In the genomic region with DNA sequence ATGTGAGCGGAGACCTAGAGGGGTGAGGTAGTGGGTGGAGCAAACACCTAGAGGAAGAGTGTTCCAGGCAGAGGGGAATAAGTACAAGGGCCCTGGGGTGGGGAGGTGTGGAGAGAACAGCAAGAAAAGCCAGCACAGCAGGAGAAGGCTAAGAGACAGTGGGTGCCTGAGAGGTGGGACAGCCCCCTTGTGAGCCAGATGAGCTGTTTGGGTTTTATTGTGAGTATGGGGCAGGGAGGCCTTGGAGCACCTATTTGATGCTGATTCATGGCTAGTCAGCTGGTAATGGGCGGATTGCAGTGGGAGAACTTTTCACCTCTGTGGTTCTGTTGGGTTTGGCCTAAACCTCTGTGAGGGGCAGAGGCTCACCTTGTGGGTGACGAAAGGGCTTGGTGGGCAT, we compare ENCODE assay signal across 20 cellular contexts.
A peak's percentile ranks its signal among the peaks of the same experiment; 100 is the strongest.
DNase-seq lines count a peak whose midpoint lies in the region; ATAC-seq and TF ChIP-seq lines count a peak whose summit lies in the region.
"Had no signal": no experiment of that assay in that cellular context is flagged by ENCODE, and none has a peak within 500 bp of the region (broad histone marks: within the 10 kb centered on the region; RNA-seq: fewer than 3 reads in every experiment).

No MANE protein-coding gene starts in this region.

- H3K18ac ChIP-seq in H9 (ENCODE audit: insufficient read length, low read depth, low read length) = no peak overlapping the region

- H3K14ac ChIP-seq in H9 (ENCODE audit: insufficient read depth, low read length) = no peak overlapping the region

- no peak overlapping the region for H2BK120ac ChIP-seq in H9 (ENCODE audit: low read depth, low read length, poor library complexity, severe bottlenecking)

- no peak overlapping the region for H3K4ac ChIP-seq in H9 (ENCODE audit: low read depth, low read length)

- H3K27ac ChIP-seq in H9 (ENCODE audit: insufficient read length, low read depth, low read length) (no peak overlapping the region), gastroesophageal sphincter (peak overlapping the region in 3 of 4 donors; percentile 48 to 76 (median 59)), ascending aorta (no peak overlapping the region)
- H3K27ac ChIP-seq: adrenal gland; BLaER1 treated with 17β-estradiol and CSF1 and Interleukin-3, amounts not matched to agents 10 nM and 100 nM; dorsolateral prefrontal cortex; epithelial cell of prostate; HL-60 had no signal

- H3K23ac ChIP-seq in H9 (ENCODE audit: insufficient read length, low read depth, low read length) = no peak overlapping the region

- H2AFZ ChIP-seq in H9 (ENCODE audit: low read length) = no peak overlapping the region

- DNase-seq in T-helper 2 cell treated with Interferon-gamma antibody and Interleukin-4, amounts not matched to agents 5 μg/mL and 100 μg/mL, for 36 hours (ENCODE audit: low spot score) = no peak
- DNase-seq in T-helper 2 cell = no peak
- no peak for DNase-seq in H9
- DNase-seq in activated B cell treated with CpG ODN at 0.5 μM for 24 hours = no peak
- DNase-seq in GM19238 (ENCODE audit: insufficient read length, low spot score) = no peak
- DNase-seq in ascending aorta (ENCODE audit: low spot score in 2 of 2) = no peak
- DNase-seq: 8988T; adrenal gland; dorsolateral prefrontal cortex; GDM1; MG63; NCI-H2227 treated with DMSO at 0.1 percent for 48 hours; SK-N-SH; stimulated activated CD4-positive, alpha-beta T cell treated with anti-CD3 and anti-CD28 coated beads, Interleukin-2, amount 100 ng/mL, for 24 hours had no signal

- H3K36me3 Mint-ChIP-seq in T-helper 2 cell treated with Interferon-gamma antibody and Interleukin-4, amounts not matched to agents 5 μg/mL and 100 μg/mL, for 36 hours (ENCODE audit: low read depth) = peaks cover 44% of the 10 kb centered on the region
- H3K36me3 Mint-ChIP-seq in H9 (ENCODE audit: insufficient read depth in 1 of 3, low read depth in 3 of 3) = peaks cover 24 to 74% (median 63%) of the 10 kb centered on the region in 3 experiments
- peaks cover 79% of the 10 kb centered on the region for H3K36me3 Mint-ChIP-seq in activated B cell treated with CpG ODN at 0.5 μM for 24 hours (ENCODE audit: low read depth)

- CTCF ChIA-PET in activated B cell treated with CpG ODN at 0.5 μM for 24 hours (lab: Charles Lee) = no interaction called here

- TF ChIP-seq CTCF in H9 (conservative IDR thresholded peaks at IDR 0.05) (no peak), activated B cell treated with CpG ODN at 0.5 μM for 24 hours (IDR thresholded peaks at IDR 0.05) (no peak), gastroesophageal sphincter (IDR thresholded peaks at IDR 0.05) (no peak), ascending aorta (IDR thresholded peaks at IDR 0.05) (no peak)

- H2BK5ac ChIP-seq in H9 (ENCODE audit: insufficient read length, low read length) = no peak overlapping the region

- no peak for TF ChIP-seq EP300 in gastroesophageal sphincter (IDR thresholded peaks at IDR 0.05)

- H3K27me3 Mint-ChIP-seq in T-helper 2 cell treated with Interferon-gamma antibody and Interleukin-4, amounts not matched to agents 5 μg/mL and 100 μg/mL, for 36 hours (ENCODE audit: low read depth) = no peaks in the 10 kb centered on the region
- H3K27me3 Mint-ChIP-seq in H9 (ENCODE audit: low read depth) (no peaks in the 10 kb centered on the region), activated B cell treated with CpG ODN at 0.5 μM for 24 hours (no peaks in the 10 kb centered on the region)
- H3K27me3 Mint-ChIP-seq: natural killer cell treated with Interleukin-12 subunit alpha and Interleukin-12 subunit beta and Interleukin-15 and Interleukin-18, amount 100 ng/mL, for 72 hours had no signal

- no peak overlapping the region for H2BK12ac ChIP-seq in H9 (ENCODE audit: insufficient read length, low read depth, low read length)

- H2AK5ac ChIP-seq in H9 (ENCODE audit: insufficient read length, low read length) = no peak overlapping the region

- H3K36me3 ChIP-seq in gastroesophageal sphincter = peaks cover 0 to 60% of the 10 kb centered on the region in 2 donors
- peaks cover 27 to 42% of the 10 kb centered on the region in 2 donors for H3K36me3 ChIP-seq in ascending aorta

- H3K23me2 ChIP-seq in H9 (ENCODE audit: insufficient read length, low read depth, low read length, poor library complexity, severe bottlenecking) = no peaks in the 10 kb centered on the region

- intact Hi-C loops in activated B cell treated with CpG ODN at 0.5 μM for 24 hours (cut with micrococcal nuclease) = no loop called here
- intact Hi-C loops in ascending aorta (cut with DNase I) = no loop called here

- H3K27me3 ChIP-seq in H9 (ENCODE audit: insufficient read depth, low read length) (no peaks in the 10 kb centered on the region), gastroesophageal sphincter (no peaks in the 10 kb centered on the region), ascending aorta (no peaks in the 10 kb centered on the region)
- H3K27me3 ChIP-seq: adrenal gland; BLaER1 treated with 17β-estradiol and CSF1 and Interleukin-3, amounts not matched to agents 10 nM and 100 nM; dorsolateral prefrontal cortex; MG63 had no signal

- H3K79me2 ChIP-seq in H9 (ENCODE audit: insufficient read depth, low read length) = no peaks in the 10 kb centered on the region

- H2BK15ac ChIP-seq in H9 (ENCODE audit: low read depth, low read length) = no peak overlapping the region

- no peak for TF ChIP-seq POLR2A in gastroesophageal sphincter (IDR thresholded peaks at IDR 0.05)

- POLR2A ChIA-PET in activated B cell treated with CpG ODN at 0.5 μM for 24 hours (lab: Charles Lee) = no interaction called here

- H4K5ac ChIP-seq in H9 (ENCODE audit: insufficient read length, low read depth, low read length) = no peak overlapping the region

- no peaks in the 10 kb centered on the region for H3K9me3 Mint-ChIP-seq in T-helper 2 cell treated with Interferon-gamma antibody and Interleukin-4, amounts not matched to agents 5 μg/mL and 100 μg/mL, for 36 hours
- H3K9me3 Mint-ChIP-seq in H9 (no peaks in the 10 kb centered on the region), activated B cell treated with CpG ODN at 0.5 μM for 24 hours (no peaks in the 10 kb centered on the region)
- H3K9me3 Mint-ChIP-seq: natural killer cell treated with Interleukin-12 subunit alpha and Interleukin-12 subunit beta and Interleukin-15 and Interleukin-18, amount 100 ng/mL, for 72 hours had no signal

- H3K79me1 ChIP-seq in H9 (ENCODE audit: insufficient read depth, low read depth, low read length, poor library complexity, severe bottlenecking) = no peaks in the 10 kb centered on the region

- peaks cover 4% of the 10 kb centered on the region for H3K4me1 Mint-ChIP-seq in T-helper 2 cell treated with Interferon-gamma antibody and Interleukin-4, amounts not matched to agents 5 μg/mL and 100 μg/mL, for 36 hours (ENCODE audit: low read depth)
- H3K4me1 Mint-ChIP-seq in H9 (no peaks in the 10 kb centered on the region), activated B cell treated with CpG ODN at 0.5 μM for 24 hours (peaks cover 28% of the 10 kb centered on the region)

- no peak overlapping the region for H3K4me3 Mint-ChIP-seq in T-helper 2 cell treated with Interferon-gamma antibody and Interleukin-4, amounts not matched to agents 5 μg/mL and 100 μg/mL, for 36 hours
- H3K4me3 Mint-ChIP-seq in H9 = no peak overlapping the region
- no peak overlapping the region for H3K4me3 Mint-ChIP-seq in activated B cell treated with CpG ODN at 0.5 μM for 24 hours
- H3K4me3 Mint-ChIP-seq: natural killer cell treated with Interleukin-12 subunit alpha and Interleukin-12 subunit beta and Interleukin-15 and Interleukin-18, amount 100 ng/mL, for 72 hours had no signal

- no peak overlapping the region for H2BK20ac ChIP-seq in H9 (ENCODE audit: low read depth, low read length, poor library complexity, severe bottlenecking)

- H4K8ac ChIP-seq in H9 (replicated peaks; ENCODE audit: insufficient read length, low read depth, low read length) = no peak overlapping the region

- no peak overlapping the region for H3K4me2 ChIP-seq in H9 (ENCODE audit: insufficient read depth, insufficient read length, low read length)
- H3K4me2 ChIP-seq: SK-N-SH had no signal

- no peak overlapping the region for H3K9ac ChIP-seq in H9 (ENCODE audit: extremely low read depth, insufficient read length, low read length)
- H3K9ac ChIP-seq: SK-N-SH had no signal

- H4K20me1 ChIP-seq in H9 (ENCODE audit: control insufficient read depth, insufficient read depth, insufficient read length) = no peaks in the 10 kb centered on the region

- no peaks in the 10 kb centered on the region for H3K4me1 ChIP-seq in H9 (ENCODE audit: insufficient read depth, low read length)
- H3K4me1 ChIP-seq in gastroesophageal sphincter = peaks cover 13 to 96% (median 21%) of the 10 kb centered on the region in 3 donors
- peaks cover 13 to 56% of the 10 kb centered on the region in 2 donors for H3K4me1 ChIP-seq in ascending aorta

- no peak overlapping the region for H3T11ph ChIP-seq in H9 (ENCODE audit: low read length)

- H3K9me3 ChIP-seq in H9 (ENCODE audit: control insufficient read depth, low read depth, low read length) (no peaks in the 10 kb centered on the region), gastroesophageal sphincter (no peaks in the 10 kb centered on the region), ascending aorta (no peaks in the 10 kb centered on the region)
- H3K9me3 ChIP-seq: adrenal gland; BLaER1 treated with 17β-estradiol and CSF1 and Interleukin-3, amounts not matched to agents 10 nM and 100 nM; MG63; SK-N-SH had no signal

- H3K27ac Mint-ChIP-seq in T-helper 2 cell treated with Interferon-gamma antibody and Interleukin-4, amounts not matched to agents 5 μg/mL and 100 μg/mL, for 36 hours = peak overlapping the region; percentile 46
- peak overlapping the region; percentile 26 to 91 (median 70); a peak in 6 of 7 replicates for H3K27ac Mint-ChIP-seq in H9
- H3K27ac Mint-ChIP-seq in activated B cell treated with CpG ODN at 0.5 μM for 24 hours = peak overlapping the region; percentile 37

- H3K56ac ChIP-seq in H9 (ENCODE audit: insufficient read length, low read depth, low read length) = no peak overlapping the region

- H3K4me3 ChIP-seq in gastroesophageal sphincter = no peak overlapping the region
- no peak overlapping the region for H3K4me3 ChIP-seq in ascending aorta
- H3K4me3 ChIP-seq: adrenal gland; BLaER1 treated with 17β-estradiol and CSF1 and Interleukin-3, amounts not matched to agents 10 nM and 100 nM; dorsolateral prefrontal cortex; MG63 had no signal

- WGBS in H9 (ENCODE audit: extremely low coverage, insufficient read length, low lambda C conversion rate) = no CpG with 5 or more reads among the region's 3 CpGs
- 100% methylated on average over 1 of the region's 3 CpGs; no CpG with 5 or more reads in 1 of the 2 donors for WGBS in gastroesophageal sphincter (ENCODE audit: low coverage in 1 of 2), 2 donors

- H4K91ac ChIP-seq in H9 (ENCODE audit: insufficient read length, low read depth, low read length) = no peak overlapping the region

- ATAC-seq in activated B cell treated with CpG ODN at 0.5 μM for 24 hours (ENCODE audit: low read depth) = no peak
- no peak for ATAC-seq in gastroesophageal sphincter
- no peak for ATAC-seq in HG03442 (IDR thresholded peaks at IDR 0.05; ENCODE audit: unreplicated experiment)
- ATAC-seq: natural killer cell treated with Interleukin-12 subunit alpha and Interleukin-12 subunit beta and Interleukin-15 and Interleukin-18, amount 100 ng/mL, for 72 hours had no signal

Comparison
In these comparisons a context has a peak if more than half of its experiments do, and no peak if none do; other contexts are left out.
1. H3K27ac ChIP-seq: peak in gastroesophageal sphincter (3 of 4); none in H9 (single experiment) and ascending aorta (0 of 2).
2. Peak in every context shown above with its lines, with median percentiles within 50 percentile points of each other: H3K27ac Mint-ChIP-seq.